Comparison of ENCODE assay signal across 8 cellular contexts in genomic region chr3:73100734-73101550, GRCh38. TPM values are rescaled to one million over a fixed set of nuclear protein-coding genes. Genes with fewer than 3 reads are reported as not detected.
DNase-seq lines count a peak whose midpoint lies in the region; ATAC-seq and TF ChIP-seq lines count a peak whose summit lies in the region.

No MANE protein-coding gene starts in this region.

- no peaks in the 10 kb centered on the region for H3K9me3 Mint-ChIP-seq in activated T-helper 1 cell treated with anti-CD3 and anti-CD28 coated beads, Interleukin-12 subunit alpha, Interleukin-12 subunit beta, Interleukin-2, Interleukin-4 antibody, amounts not matched to agents 30 ng/mL and 10 ng/mL and 1 ng/mL, durations not matched to agents 14 hours and 24 hours and 36 hours

- H3K27ac ChIP-seq in Karpas-422 (ENCODE audit: low read length) (no peak overlapping the region), suprapubic skin (no peak overlapping the region)

- no peak overlapping the region for H2AFZ ChIP-seq in Karpas-422 (ENCODE audit: low read length)

- H3K36me3 Mint-ChIP-seq in activated T-helper 1 cell treated with anti-CD3 and anti-CD28 coated beads, Interleukin-12 subunit alpha, Interleukin-12 subunit beta, Interleukin-2, Interleukin-4 antibody, amounts not matched to agents 30 ng/mL and 10 ng/mL and 1 ng/mL, durations not matched to agents 14 hours and 24 hours and 36 hours (ENCODE audit: low read depth): no peaks in the 10 kb centered on the region

- no peak overlapping the region for H3K27ac Mint-ChIP-seq in activated T-helper 1 cell treated with anti-CD3 and anti-CD28 coated beads, Interleukin-12 subunit alpha, Interleukin-12 subunit beta, Interleukin-2, Interleukin-4 antibody, amounts not matched to agents 30 ng/mL and 10 ng/mL and 1 ng/mL, durations not matched to agents 14 hours and 24 hours and 36 hours

- H3K36me3 ChIP-seq in Karpas-422 (ENCODE audit: insufficient read depth, low read length) (no peaks in the 10 kb centered on the region), suprapubic skin (no peaks in the 10 kb centered on the region)

- TF ChIP-seq CTCF in foreskin fibroblast (IDR thresholded peaks at IDR 0.05; ENCODE audit: low read depth, low read length) (peak; percentile 91), suprapubic skin (IDR thresholded peaks at IDR 0.05) (peak; percentile 86 to 87)

- DNase-seq in DMS79 (lab: John Stamatoyannopoulos, UW): peak; percentile 3
- DNase-seq in Karpas-422: peak; percentile 93
- peak; percentile 69 for DNase-seq in RPMI7951 (ENCODE audit: low read depth)
- peak; percentile 57 for DNase-seq in activated T-helper 1 cell treated with anti-CD3 and anti-CD28 coated beads, Interleukin-12 subunit alpha, Interleukin-12 subunit beta, Interleukin-2, Interleukin-4 antibody, amounts not matched to agents 30 ng/mL and 10 ng/mL and 1 ng/mL, durations not matched to agents 14 hours and 24 hours and 36 hours (ENCODE audit: low spot score)
- DNase-seq in foreskin fibroblast: peak; percentile 63 to 88
- peak; percentile 40 for DNase-seq in non-pigmented ciliary epithelial cell (ENCODE audit: low read depth)
- DNase-seq in suprapubic skin (ENCODE audit: low spot score in 2 of 2): peak; percentile 89 to 92

- H3K9ac ChIP-seq in Karpas-422 (ENCODE audit: low read length): no peak overlapping the region

- no peaks in the 10 kb centered on the region for H3K27me3 ChIP-seq in Karpas-422 (ENCODE audit: low read length)
- H3K27me3 ChIP-seq in suprapubic skin: no peaks in the 10 kb centered on the region

- no peak for TF ChIP-seq EP300 in suprapubic skin (IDR thresholded peaks at IDR 0.05)

- no peaks in the 10 kb centered on the region for H4K20me1 ChIP-seq in Karpas-422 (ENCODE audit: insufficient read depth, low read depth, low read length)

- no peak overlapping the region for H3K4me3 Mint-ChIP-seq in activated T-helper 1 cell treated with anti-CD3 and anti-CD28 coated beads, Interleukin-12 subunit alpha, Interleukin-12 subunit beta, Interleukin-2, Interleukin-4 antibody, amounts not matched to agents 30 ng/mL and 10 ng/mL and 1 ng/mL, durations not matched to agents 14 hours and 24 hours and 36 hours

- TF ChIP-seq POLR2A in suprapubic skin (IDR thresholded peaks at IDR 0.05): no peak

- no peaks in the 10 kb centered on the region for H3K79me2 ChIP-seq in Karpas-422 (ENCODE audit: low read length)

- H3K4me1 ChIP-seq in Karpas-422 (ENCODE audit: low read length) (no peaks in the 10 kb centered on the region), suprapubic skin (peaks cover 8% of the 10 kb centered on the region)

- H3K9me3 ChIP-seq in Karpas-422 (ENCODE audit: low read length) (no peaks in the 10 kb centered on the region), suprapubic skin (no peaks in the 10 kb centered on the region)

- H3K4me3 ChIP-seq in Karpas-422 (ENCODE audit: low read length): no peak overlapping the region
- no peak overlapping the region for H3K4me3 ChIP-seq in foreskin fibroblast (ENCODE audit: low read depth in 1 of 2, low read length in 2 of 2)
- H3K4me3 ChIP-seq in suprapubic skin: no peak overlapping the region

- peaks cover 2% of the 10 kb centered on the region for H3K27me3 Mint-ChIP-seq in activated T-helper 1 cell treated with anti-CD3 and anti-CD28 coated beads, Interleukin-12 subunit alpha, Interleukin-12 subunit beta, Interleukin-2, Interleukin-4 antibody, amounts not matched to agents 30 ng/mL and 10 ng/mL and 1 ng/mL, durations not matched to agents 14 hours and 24 hours and 36 hours (ENCODE audit: insufficient read depth)

- WGBS in suprapubic skin: 13% methylated on average over 10 of the region's 10 CpGs

- peak; percentile 91 for ATAC-seq in GM21576 (IDR thresholded peaks at IDR 0.05; ENCODE audit: unreplicated experiment)

- H3K9me2 ChIP-seq in Karpas-422 (replicated peaks; ENCODE audit: insufficient read depth, low read length): no peaks in the 10 kb centered on the region

- intact Hi-C loops in activated T-helper 1 cell treated with anti-CD3 and anti-CD28 coated beads, Interleukin-12 subunit alpha, Interleukin-12 subunit beta, Interleukin-2, Interleukin-4 antibody, amounts not matched to agents 30 ng/mL and 10 ng/mL and 1 ng/mL, durations not matched to agents 14 hours and 24 hours and 36 hours (cut with micrococcal nuclease): loop anchor here (1.0 kb wide), 1 partner anchor 331 kb away; no protein-coding TSS in a partner anchor

- H3K4me1 Mint-ChIP-seq in activated T-helper 1 cell treated with anti-CD3 and anti-CD28 coated beads, Interleukin-12 subunit alpha, Interleukin-12 subunit beta, Interleukin-2, Interleukin-4 antibody, amounts not matched to agents 30 ng/mL and 10 ng/mL and 1 ng/mL, durations not matched to agents 14 hours and 24 hours and 36 hours (ENCODE audit: low read depth): no peaks in the 10 kb centered on the region

- H3K4me2 ChIP-seq in Karpas-422 (ENCODE audit: low read depth, low read length, poor library complexity, severe bottlenecking): no peak overlapping the region

RNA-seq across cellular contexts. Expression of gene EBLN2, which starts 39.5 kb away (rescaled TPM):
- 5.2 and 7.9 TPM in 2 replicates for total RNA-seq in Karpas-422 (2014; rRNA removed; shearing (Covaris generic); ENCODE audit: low replicate concordance)
- total RNA-seq in RPMI7951 (2014; rRNA removed; shearing (Covaris generic)): 2.5 and 2.7 TPM in 2 replicates
- total RNA-seq in activated T-helper 1 cell treated with anti-CD3 and anti-CD28 coated beads, Interleukin-12 subunit alpha, Interleukin-12 subunit beta, Interleukin-2, Interleukin-4 antibody, amounts not matched to agents 30 ng/mL and 10 ng/mL and 1 ng/mL, durations not matched to agents 14 hours and 24 hours and 36 hours: 8.4 and 9.6 TPM in 2 replicates
- total RNA-seq in suprapubic skin: 10 to 100 TPM in 1 of 4 donors, 1 to 10 TPM in 3; 2.3 to 16.8 (median 4.7) TPM

Comparison
In these comparisons a context has a peak if more than half of its experiments do, and no peak if none do; other contexts are left out.
1. DNase-seq: peak in every context shown above with its lines; median percentile 93 in Karpas-422; 90 in suprapubic skin; 76 in foreskin fibroblast; 69 in RPMI7951; 57 in activated T-helper 1 cell treated with anti-CD3 and anti-CD28 coated beads, Interleukin-12 subunit alpha, Interleukin-12 subunit beta, Interleukin-2, Interleukin-4 antibody, amounts not matched to agents 30 ng/mL and 10 ng/mL and 1 ng/mL, durations not matched to agents 14 hours and 24 hours and 36 hours; 40 in non-pigmented ciliary epithelial cell; 3 in DMS79.